1 cellular context compared by ENCODE assay signal in genomic region chr6:44272999-44273566, GRCh38.
TF ChIP-seq lines count a peak whose summit lies in the region.

No MANE protein-coding gene starts in this region.

TF ChIP-seq in HepG2, 621 proteins besides CTCF, POLR2A, EP300 and RAD21:
- TF ChIP-seq, protein P1, sequence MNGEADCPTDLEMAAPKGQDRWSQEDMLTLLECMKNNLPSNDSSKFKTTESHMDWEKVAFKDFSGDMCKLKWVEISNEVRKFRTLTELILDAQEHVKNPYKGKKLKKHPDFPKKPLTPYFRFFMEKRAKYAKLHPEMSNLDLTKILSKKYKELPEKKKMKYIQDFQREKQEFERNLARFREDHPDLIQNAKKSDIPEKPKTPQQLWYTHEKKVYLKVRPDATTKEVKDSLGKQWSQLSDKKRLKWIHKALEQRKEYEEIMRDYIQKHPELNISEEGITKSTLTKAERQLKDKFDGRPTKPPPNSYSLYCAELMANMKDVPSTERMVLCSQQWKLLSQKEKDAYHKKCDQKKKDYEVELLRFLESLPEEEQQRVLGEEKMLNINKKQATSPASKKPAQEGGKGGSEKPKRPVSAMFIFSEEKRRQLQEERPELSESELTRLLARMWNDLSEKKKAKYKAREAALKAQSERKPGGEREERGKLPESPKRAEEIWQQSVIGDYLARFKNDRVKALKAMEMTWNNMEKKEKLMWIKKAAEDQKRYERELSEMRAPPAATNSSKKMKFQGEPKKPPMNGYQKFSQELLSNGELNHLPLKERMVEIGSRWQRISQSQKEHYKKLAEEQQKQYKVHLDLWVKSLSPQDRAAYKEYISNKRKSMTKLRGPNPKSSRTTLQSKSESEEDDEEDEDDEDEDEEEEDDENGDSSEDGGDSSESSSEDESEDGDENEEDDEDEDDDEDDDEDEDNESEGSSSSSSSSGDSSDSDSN (CRISPR knock-in tag; IDR thresholded peaks at IDR 0.05) = no peak
- TF ChIP-seq STAT5B (CRISPR knock-in tag; IDR thresholded peaks at IDR 0.05) = no peak
- peak; percentile 79 for TF ChIP-seq CREB1 (IDR thresholded peaks at IDR 0.05)
- no peak for TF ChIP-seq CREB1 (CRISPR knock-in tag; IDR thresholded peaks at IDR 0.05)
- TF ChIP-seq ZNF383 (CRISPR knock-in tag; IDR thresholded peaks at IDR 0.05; ENCODE audit: borderline replicate concordance) = no peak
- no peak for TF ChIP-seq ZNF746 (CRISPR knock-in tag; IDR thresholded peaks at IDR 0.05)
- TF ChIP-seq KDM3A (CRISPR knock-in tag; IDR thresholded peaks at IDR 0.05; ENCODE audit: low read depth) = no peak
- peak; percentile 26; the same call in 1 of the 2 replicates for TF ChIP-seq ZNF768 (CRISPR knock-in tag; IDR thresholded peaks at IDR 0.05)
- no peak for TF ChIP-seq HNRNPL (IDR thresholded peaks at IDR 0.05; ENCODE audit: low read depth, low read length)
- no peak for TF ChIP-seq NR3C1 (CRISPR knock-in tag; IDR thresholded peaks at IDR 0.05)
- TF ChIP-seq ZBTB21 (CRISPR knock-in tag; IDR thresholded peaks at IDR 0.05) = no peak
- no peak for TF ChIP-seq ZBTB10 (CRISPR knock-in tag; IDR thresholded peaks at IDR 0.05; ENCODE audit: borderline replicate concordance)
- no peak for TF ChIP-seq ZNF335 (CRISPR knock-in tag; IDR thresholded peaks at IDR 0.05)
- TF ChIP-seq ZMYM3 (CRISPR knock-in tag; IDR thresholded peaks at IDR 0.05) = no peak
- TF ChIP-seq SMAD3 (CRISPR knock-in tag; IDR thresholded peaks at IDR 0.05) = no peak
- TF ChIP-seq, protein P2, sequence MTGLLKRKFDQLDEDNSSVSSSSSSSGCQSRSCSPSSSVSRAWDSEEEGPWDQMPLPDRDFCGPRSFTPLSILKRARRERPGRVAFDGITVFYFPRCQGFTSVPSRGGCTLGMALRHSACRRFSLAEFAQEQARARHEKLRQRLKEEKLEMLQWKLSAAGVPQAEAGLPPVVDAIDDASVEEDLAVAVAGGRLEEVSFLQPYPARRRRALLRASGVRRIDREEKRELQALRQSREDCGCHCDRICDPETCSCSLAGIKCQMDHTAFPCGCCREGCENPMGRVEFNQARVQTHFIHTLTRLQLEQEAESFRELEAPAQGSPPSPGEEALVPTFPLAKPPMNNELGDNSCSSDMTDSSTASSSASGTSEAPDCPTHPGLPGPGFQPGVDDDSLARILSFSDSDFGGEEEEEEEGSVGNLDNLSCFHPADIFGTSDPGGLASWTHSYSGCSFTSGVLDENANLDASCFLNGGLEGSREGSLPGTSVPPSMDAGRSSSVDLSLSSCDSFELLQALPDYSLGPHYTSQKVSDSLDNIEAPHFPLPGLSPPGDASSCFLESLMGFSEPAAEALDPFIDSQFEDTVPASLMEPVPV (CRISPR knock-in tag; IDR thresholded peaks at IDR 0.05) = no peak
- no peak for TF ChIP-seq ZBTB46 (CRISPR knock-in tag; IDR thresholded peaks at IDR 0.05; ENCODE audit: borderline replicate concordance)
- TF ChIP-seq, protein P3, sequence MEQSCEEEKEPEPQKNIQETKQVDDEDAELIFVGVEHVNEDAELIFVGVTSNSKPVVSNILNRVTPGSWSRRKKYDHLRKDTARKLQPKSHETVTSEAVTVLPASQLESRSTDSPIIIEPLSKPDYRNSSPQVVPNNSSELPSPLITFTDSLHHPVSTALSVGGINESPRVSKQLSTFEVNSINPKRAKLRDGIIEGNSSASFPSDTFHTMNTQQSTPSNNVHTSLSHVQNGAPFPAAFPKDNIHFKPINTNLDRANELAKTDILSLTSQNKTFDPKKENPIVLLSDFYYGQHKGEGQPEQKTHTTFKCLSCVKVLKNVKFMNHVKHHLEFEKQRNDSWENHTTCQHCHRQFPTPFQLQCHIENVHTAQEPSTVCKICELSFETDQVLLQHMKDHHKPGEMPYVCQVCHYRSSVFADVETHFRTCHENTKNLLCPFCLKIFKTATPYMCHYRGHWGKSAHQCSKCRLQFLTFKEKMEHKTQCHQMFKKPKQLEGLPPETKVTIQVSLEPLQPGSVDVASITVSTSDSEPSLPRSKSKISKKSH (CRISPR knock-in tag; IDR thresholded peaks at IDR 0.05; ENCODE audit: borderline replicate concordance) = no peak
- TF ChIP-seq ZNF720 (CRISPR knock-in tag; IDR thresholded peaks at IDR 0.05) = no peak
- TF ChIP-seq ZNF687 (CRISPR knock-in tag; IDR thresholded peaks at IDR 0.05) = peak; percentile 16; the same call in 1 of the 2 replicates
